10 cellular contexts compared by ENCODE assay signal in the genomic region with DNA sequence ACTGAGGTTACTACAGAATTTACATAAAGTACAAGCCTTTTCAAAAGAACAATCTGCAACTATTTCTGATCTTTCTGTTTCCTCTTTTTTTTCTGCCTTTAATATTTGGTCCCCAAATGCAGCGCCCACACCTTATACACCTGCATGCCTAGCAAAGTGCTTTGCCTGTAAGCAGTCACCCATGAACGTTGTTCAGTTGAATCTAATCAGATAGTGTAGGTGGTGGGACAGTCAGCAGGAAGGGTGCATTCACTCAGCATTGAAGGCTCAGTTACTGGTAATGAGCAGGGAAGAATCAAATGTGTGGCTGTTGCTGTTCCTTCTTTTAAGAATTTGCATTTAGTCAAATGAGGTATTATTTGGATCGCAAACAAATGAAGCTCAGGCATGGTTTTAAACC.
A peak's percentile ranks its signal among the peaks of the same experiment; 100 is the strongest.
DNase-seq lines count a peak whose midpoint lies in the region; ATAC-seq, FAIRE-seq and TF ChIP-seq lines count a peak whose summit lies in the region.
"Had no signal": no experiment of that assay in that cellular context is flagged by ENCODE, and none has a peak within 500 bp of the region (broad histone marks: within the 10 kb centered on the region; RNA-seq: fewer than 3 reads in every experiment).

No MANE protein-coding gene starts in this region.

- no peaks in the 10 kb centered on the region for H3K9me3 ChIP-seq in small intestine (ENCODE audit: control insufficient read depth, low read depth)

- H3K27ac ChIP-seq in small intestine (ENCODE audit: low read depth in 1 of 2, low read length in 1 of 2) = peak overlapping the region in 1 of 2 donors; percentile 5
- H3K27ac ChIP-seq: SK-N-MC had no signal

- H3K36me3 ChIP-seq in GM06990 (ENCODE audit: control insufficient read depth, insufficient read depth, low read length) (peaks cover 2% of the 10 kb centered on the region; the same call in 1 of the 2 replicates), small intestine (ENCODE audit: control insufficient read depth in 2 of 2, insufficient read depth in 2 of 2, low read length in 2 of 2) (peaks cover 0 to 2% of the 10 kb centered on the region in 2 donors)

- no peak for TF ChIP-seq CTCF in GM06990 (IDR thresholded peaks at IDR 0.05; ENCODE audit: insufficient read depth, low read length, poor library complexity, severe bottlenecking)

- FAIRE-seq in small intestine (lab: Jason Lieb, UNC) = no peak

- no peak overlapping the region for H3K4me3 ChIP-seq in GM06990 (replicated peaks; ENCODE audit: low read depth, low read length)
- H3K4me3 ChIP-seq in small intestine (ENCODE audit: low read depth in 1 of 2, low read length in 2 of 2) = no peak overlapping the region
- H3K4me3 ChIP-seq: SK-N-MC, smooth muscle cell had no signal

- H3K4me1 ChIP-seq in small intestine (ENCODE audit: control insufficient read depth in 2 of 2, insufficient read depth in 1 of 2, low read depth in 1 of 2, low read length in 1 of 2) = no peaks in the 10 kb centered on the region

- H3K27me3 ChIP-seq in GM06990 (replicated peaks; ENCODE audit: control insufficient read depth, insufficient read depth, low read length) (no peaks in the 10 kb centered on the region), small intestine (ENCODE audit: control insufficient read depth in 2 of 2, insufficient read depth in 2 of 2, low read length in 2 of 2) (no peaks in the 10 kb centered on the region)

- DNase-seq in GM06990 (ENCODE audit: extremely low read depth, insufficient read length) (peak; percentile 37), NCI-H526 (lab: John Stamatoyannopoulos, UW) (peak; percentile 95 to 98), ecto neural progenitor cell (ENCODE audit: low spot score) (no peak), small intestine (no peak), nucleus accumbens (lab: John Stamatoyannopoulos, UW) (no peak), SW 1271 (lab: John Stamatoyannopoulos, UW) (no peak)

- WGBS in small intestine, 3 donors = 83 to 89% (median 86%) methylated on average over 3 of the region's 3 CpGs

- peak; percentile 87 for ATAC-seq in GM19328 (IDR thresholded peaks at IDR 0.05; ENCODE audit: unreplicated experiment)
- ATAC-seq in HG02884 (IDR thresholded peaks at IDR 0.05; ENCODE audit: unreplicated experiment) = peak; percentile 91

Comparison
In these comparisons a context has a peak if more than half of its experiments do, and no peak if none do; other contexts are left out.
1. DNase-seq: peak in GM06990 (single experiment) and NCI-H526 (2 of 2); none in ecto neural progenitor cell (single experiment), small intestine (single experiment), nucleus accumbens (0 of 56) and SW 1271 (0 of 2).